Comparison of ENCODE assay signal across 27 cellular contexts in genomic region chr1:235087906-235088305, GRCh38.
"Had no signal": no experiment of that assay in that cellular context is flagged by ENCODE, and none has a peak within 500 bp of the region (broad histone marks: within the 10 kb centered on the region; RNA-seq: fewer than 3 reads in every experiment).

No MANE protein-coding gene starts in this region.

- H3K27me3 Mint-ChIP-seq: activated CD4-positive, alpha-beta T cell treated with anti-CD3 and anti-CD28 coated beads, Interleukin-2, amount 10 ng/mL, durations not matched to agents 7 days and 5 days; activated CD8-positive, alpha-beta memory T cell treated with anti-CD3 and anti-CD28 coated beads, Interleukin-2, amount 10 ng/mL, durations not matched to agents 7 days and 5 days; activated naive CD8-positive, alpha-beta T cell treated with anti-CD3 and anti-CD28 coated beads, Interleukin-2, amount 50 U/mL, for 24 hours; T-cell had no signal

- H3K9me3 Mint-ChIP-seq: activated CD4-positive, alpha-beta T cell treated with anti-CD3 and anti-CD28 coated beads, Interleukin-2, amount 10 ng/mL, durations not matched to agents 7 days and 5 days; activated CD8-positive, alpha-beta T cell treated with anti-CD3 and anti-CD28 coated beads for 36 hours; activated naive CD8-positive, alpha-beta T cell treated with anti-CD3 and anti-CD28 coated beads, Interleukin-2, amount 50 U/mL, for 24 hours; natural killer cell; stimulated activated naive B cell treated with anti-CD40 and anti-IgM and Interleukin-4, amounts not matched to agents 10 μg/mL and 1 μg/mL and 100 μg/mL, for 72 hours; T-cell; T-helper 2 cell treated with Interferon-gamma antibody and Interleukin-4, amounts not matched to agents 5 μg/mL and 100 μg/mL, for 36 hours had no signal

- H3K27me3 ChIP-seq: body of pancreas, cardiac muscle cell, foreskin keratinocyte, neutrophil, pancreas, transverse colon, uterus had no signal

- H3K36me3 ChIP-seq: cardiac muscle cell, neutrophil, pancreas, transverse colon, uterus had no signal

- H3K27ac ChIP-seq: body of pancreas, cardiac muscle cell, foreskin keratinocyte, neutrophil, pancreas, transverse colon, uterus, VCaP had no signal

- H3K27ac Mint-ChIP-seq: activated CD4-positive, alpha-beta T cell treated with anti-CD3 and anti-CD28 coated beads, Interleukin-2, amount 10 ng/mL, durations not matched to agents 7 days and 5 days; activated CD8-positive, alpha-beta memory T cell treated with anti-CD3 and anti-CD28 coated beads, Interleukin-2, amount 10 ng/mL, durations not matched to agents 7 days and 5 days; activated CD8-positive, alpha-beta T cell treated with anti-CD3 and anti-CD28 coated beads for 36 hours; activated naive CD8-positive, alpha-beta T cell treated with anti-CD3 and anti-CD28 coated beads, Interleukin-2, amount 50 U/mL, for 24 hours; natural killer cell; stimulated activated naive B cell treated with anti-CD40 and anti-IgM and Interleukin-4, amounts not matched to agents 10 μg/mL and 1 μg/mL and 100 μg/mL, for 72 hours; T-cell had no signal

- H3K9me3 ChIP-seq: body of pancreas, neutrophil, pancreas, transverse colon, uterus had no signal

- H3K4me3 Mint-ChIP-seq: activated CD4-positive, alpha-beta T cell treated with anti-CD3 and anti-CD28 coated beads, Interleukin-2, amount 10 ng/mL, durations not matched to agents 7 days and 5 days; activated CD8-positive, alpha-beta memory T cell treated with anti-CD3 and anti-CD28 coated beads, Interleukin-2, amount 10 ng/mL, durations not matched to agents 7 days and 5 days; activated CD8-positive, alpha-beta T cell treated with anti-CD3 and anti-CD28 coated beads for 36 hours; activated naive CD8-positive, alpha-beta T cell treated with anti-CD3 and anti-CD28 coated beads, Interleukin-2, amount 50 U/mL, for 24 hours; natural killer cell; stimulated activated naive B cell treated with anti-CD40 and anti-IgM and Interleukin-4, amounts not matched to agents 10 μg/mL and 1 μg/mL and 100 μg/mL, for 72 hours; T-cell; T-helper 2 cell treated with Interferon-gamma antibody and Interleukin-4, amounts not matched to agents 5 μg/mL and 100 μg/mL, for 36 hours had no signal

- DNase-seq: activated CD4-positive, alpha-beta T cell treated with anti-CD3 and anti-CD28 coated beads, Interleukin-2, amount 10 ng/mL, durations not matched to agents 7 days and 5 days; activated CD4-positive, CD25-positive, alpha-beta regulatory T cell treated with anti-CD3 and anti-CD28 coated beads, Interleukin-2, amount 50 U/mL, for 72 hours; activated CD8-positive, alpha-beta memory T cell treated with anti-CD3 and anti-CD28 coated beads, Interleukin-2, amount 10 ng/mL, durations not matched to agents 7 days and 5 days; activated CD8-positive, alpha-beta T cell treated with anti-CD3 and anti-CD28 coated beads for 36 hours; activated naive CD4-positive, alpha-beta T cell treated with anti-CD3 and anti-CD28 coated beads, Interleukin-2, amount 50 U/mL, for 16 hours; activated naive CD8-positive, alpha-beta T cell treated with anti-CD3 and anti-CD28 coated beads, Interleukin-2, amount 50 U/mL, for 24 hours; activated T-cell treated with anti-CD3 and anti-CD28 coated beads for 4 hours; body of pancreas; dermis blood vessel endothelial cell; effector CD8-positive, alpha-beta T cell; foreskin keratinocyte; kidney glomerular epithelial cell; left ventricle myocardium superior; mammary epithelial cell; midbrain; natural killer cell; stimulated activated CD4-positive, alpha-beta T cell treated with anti-CD3 and anti-CD28 coated beads, Interleukin-2, amount 100 ng/mL, for 48 hours; stimulated activated CD8-positive, alpha-beta memory T cell treated with anti-CD3 and anti-CD28 coated beads, Interleukin-4, amount 100 ng/mL, for 48 hours; stimulated activated naive B cell treated with anti-CD40 and anti-IgM and Interleukin-4, amounts not matched to agents 10 μg/mL and 1 μg/mL and 100 μg/mL, for 72 hours; T-cell; transverse colon; uterus had no signal

- H3K4me3 ChIP-seq: body of pancreas, cardiac muscle cell, pancreas, transverse colon, uterus had no signal

- H3K36me3 Mint-ChIP-seq: activated CD8-positive, alpha-beta memory T cell treated with anti-CD3 and anti-CD28 coated beads, Interleukin-2, amount 10 ng/mL, durations not matched to agents 7 days and 5 days; natural killer cell; stimulated activated naive B cell treated with anti-CD40 and anti-IgM and Interleukin-4, amounts not matched to agents 10 μg/mL and 1 μg/mL and 100 μg/mL, for 72 hours; T-cell had no signal
